31 cellular contexts compared by ENCODE assay signal in the genomic region with DNA sequence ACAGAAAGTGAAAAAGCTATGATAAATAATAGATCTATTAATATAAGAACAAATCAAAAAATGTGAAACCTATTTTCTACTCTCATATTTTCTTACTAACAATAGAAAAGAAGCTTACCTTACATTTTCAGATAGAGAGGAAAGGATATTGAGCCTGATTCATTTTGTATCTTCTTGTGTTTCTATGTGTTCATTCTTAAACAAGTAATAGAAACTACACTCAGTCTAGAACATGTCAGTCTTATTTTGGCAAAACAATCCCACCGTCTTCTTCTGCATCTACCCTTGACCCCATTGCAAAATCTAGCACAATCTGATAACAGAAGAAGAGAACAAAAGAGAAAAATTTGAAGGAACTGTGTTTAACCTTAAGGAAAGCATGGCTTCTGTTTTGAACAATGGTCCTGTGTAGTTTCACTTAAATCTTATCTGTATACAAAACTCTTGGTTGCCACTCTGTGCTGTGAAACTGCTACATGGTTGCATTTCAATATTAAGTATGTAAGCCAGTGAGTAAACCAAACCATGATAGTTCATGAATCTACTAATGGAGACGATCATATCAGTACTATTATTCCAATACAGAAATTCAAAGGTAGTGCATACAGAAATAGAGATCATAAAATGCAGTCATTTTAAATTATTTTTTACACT.
A peak's percentile ranks its signal among the peaks of the same experiment; 100 is the strongest.
DNase-seq lines count a peak whose midpoint lies in the region; ATAC-seq, FAIRE-seq and TF ChIP-seq lines count a peak whose summit lies in the region.
"Had no signal": no experiment of that assay in that cellular context is flagged by ENCODE, and none has a peak within 500 bp of the region (broad histone marks: within the 10 kb centered on the region; RNA-seq: fewer than 3 reads in every experiment).

No MANE protein-coding gene starts in this region.

- H2AFZ ChIP-seq in HepG2 (ENCODE audit: low read length) = peak overlapping the region; percentile 50

- BruUV-seq in HepG2 (replicated peaks; lab: Mats Ljungman, UMichigan) = no TSS peak
- no TSS peak for BruUV-seq in MCF 10A (replicated peaks; lab: Mats Ljungman, UMichigan)

- no peak overlapping the region for H3K9ac ChIP-seq in HepG2 (ENCODE audit: insufficient read depth, low read depth, low read length)

- H3K9me3 Mint-ChIP-seq in MCF 10A (ENCODE audit: unreplicated experiment) = no peaks in the 10 kb centered on the region
- H3K9me3 Mint-ChIP-seq: CD4-positive, alpha-beta T cell; dendritic cell treated with granulocyte-macrophage colony-stimulating factor and Interleukin-4, amounts not matched to agents 40 ng/mL and 50 ng/mL, for 4 days; HFFc6 had no signal

- ATAC-seq in HepG2 = no peak
- no peak for ATAC-seq in right lobe of liver
- peak; percentile 70 for ATAC-seq in GM21528 (IDR thresholded peaks at IDR 0.05; ENCODE audit: low FRiP score, unreplicated experiment)
- ATAC-seq in HG02981 (IDR thresholded peaks at IDR 0.05; ENCODE audit: unreplicated experiment) = peak; percentile 55
- ATAC-seq: K562; naive thymus-derived CD8-positive, alpha-beta T cell; stimulated activated effector memory CD8-positive, alpha-beta T cell treated with anti-CD3 and anti-CD28 coated beads, Interleukin-12 subunit alpha, Interleukin-12 subunit beta, amount 100 ng/mL, for 72 hours; upper lobe of right lung had no signal

- H3K9me3 ChIP-seq in HepG2 (ENCODE audit: low read length) (no peaks in the 10 kb centered on the region), right lobe of liver (no peaks in the 10 kb centered on the region), testis (no peaks in the 10 kb centered on the region), BE2C (no peaks in the 10 kb centered on the region)
- H3K9me3 ChIP-seq: esophagus squamous epithelium, MG63, spleen, upper lobe of right lung had no signal

- H3K27me3 ChIP-seq in HepG2 (ENCODE audit: control insufficient read depth in 1 of 2, insufficient read depth in 2 of 2, low read length in 2 of 2) (no peaks in the 10 kb centered on the region), right lobe of liver (no peaks in the 10 kb centered on the region), testis (no peaks in the 10 kb centered on the region), BE2C (no peaks in the 10 kb centered on the region)
- H3K27me3 ChIP-seq: esophagus squamous epithelium, MG63, spleen, upper lobe of right lung had no signal

- H3K4me2 ChIP-seq in HepG2 (ENCODE audit: low read depth, low read length) = no peak overlapping the region

- no peak overlapping the region for H3K27ac Mint-ChIP-seq in MCF 10A (ENCODE audit: low read depth, unreplicated experiment)
- H3K27ac Mint-ChIP-seq: CD4-positive, alpha-beta T cell; dendritic cell treated with granulocyte-macrophage colony-stimulating factor and Interleukin-4, amounts not matched to agents 40 ng/mL and 50 ng/mL, for 4 days; HFFc6; naive thymus-derived CD8-positive, alpha-beta T cell; stimulated activated effector memory CD8-positive, alpha-beta T cell treated with anti-CD3 and anti-CD28 coated beads, Interleukin-12 subunit alpha, Interleukin-12 subunit beta, amount 100 ng/mL, for 72 hours had no signal

- TF ChIP-seq RAD21 in HepG2 (CRISPR knock-in tag; IDR thresholded peaks at IDR 0.05) = no peak

- H4K20me1 ChIP-seq in HepG2 (ENCODE audit: insufficient read depth, low read length) = no peaks in the 10 kb centered on the region

- no peaks in the 10 kb centered on the region for H3K36me3 Mint-ChIP-seq in MCF 10A (ENCODE audit: insufficient read depth, unreplicated experiment)
- H3K36me3 Mint-ChIP-seq: naive thymus-derived CD8-positive, alpha-beta T cell; stimulated activated effector memory CD8-positive, alpha-beta T cell treated with anti-CD3 and anti-CD28 coated beads, Interleukin-12 subunit alpha, Interleukin-12 subunit beta, amount 100 ng/mL, for 72 hours had no signal

- TF ChIP-seq EP300 in HepG2 (IDR thresholded peaks at IDR 0.05; ENCODE audit: low read depth in 2 of 2, low read length in 2 of 2) (no peak), HepG2 (CRISPR knock-in tag; IDR thresholded peaks at IDR 0.05; ENCODE audit: borderline replicate concordance) (no peak)

- peak overlapping the region; percentile 6 for H3K27ac ChIP-seq in HepG2 (ENCODE audit: extremely low read length, insufficient read depth, low read length)
- H3K27ac ChIP-seq in right lobe of liver = no peak overlapping the region
- peak overlapping the region; percentile 21 for H3K27ac ChIP-seq in testis
- H3K27ac ChIP-seq: 22Rv1, esophagus squamous epithelium, spleen, upper lobe of right lung had no signal

- in situ Hi-C loops in HepG2 (cut with HindIII; ENCODE audit: extremely low pct_ligation_motif_present, low pct_unique_long_range_greater_than_20kb) = no loop called here

- CTCF ChIA-PET in HepG2 (lab: Yijun Ruan, JAX; ENCODE audit: low intra/inter-chr PET ratio, low total read pairs) (no interaction called here), MCF 10A (lab: Yijun Ruan, JAX) (interaction anchor here (0.6 to 1.6 kb wide), 3 partner anchors 11 to 415 kb away, joined by 3 to 4 read pairs (median 3); no protein-coding TSS in a partner anchor)

- no peaks in the 10 kb centered on the region for H3K27me3 Mint-ChIP-seq in MCF 10A (ENCODE audit: insufficient read depth, unreplicated experiment)
- H3K27me3 Mint-ChIP-seq: CD4-positive, alpha-beta T cell had no signal

- no peaks in the 10 kb centered on the region for H3K4me1 Mint-ChIP-seq in MCF 10A (ENCODE audit: insufficient read depth, unreplicated experiment)
- H3K4me1 Mint-ChIP-seq: naive thymus-derived CD8-positive, alpha-beta T cell; stimulated activated effector memory CD8-positive, alpha-beta T cell treated with anti-CD3 and anti-CD28 coated beads, Interleukin-12 subunit alpha, Interleukin-12 subunit beta, amount 100 ng/mL, for 72 hours had no signal

- intact Hi-C loops in HepG2 (cut with micrococcal nuclease; ENCODE audit: unreplicated experiment) = no loop called here
- intact Hi-C loops in right lobe of liver (cut with DNase I) = no loop called here
- intact Hi-C loops in testis (cut with DNase I; ENCODE audit: low total_unique reads) = no loop called here
- intact Hi-C loops in MCF 10A (cut with micrococcal nuclease) = no loop called here

- H3K36me3 ChIP-seq in HepG2 (replicated peaks in 1 of 2; ENCODE audit: control insufficient read depth in 1 of 2, insufficient read depth in 2 of 2, low read length in 2 of 2) = no peaks in the 10 kb centered on the region
- no peaks in the 10 kb centered on the region for H3K36me3 ChIP-seq in right lobe of liver
- no peaks in the 10 kb centered on the region for H3K36me3 ChIP-seq in testis (ENCODE audit: low read depth, missing control alignments)
- H3K36me3 ChIP-seq in BE2C = no peaks in the 10 kb centered on the region
- H3K36me3 ChIP-seq: esophagus squamous epithelium, MG63, spleen, upper lobe of right lung had no signal

- TF ChIP-seq CTCF in HepG2 (CRISPR knock-in tag; IDR thresholded peaks at IDR 0.05) (no peak), right lobe of liver (IDR thresholded peaks at IDR 0.05) (no peak), testis (IDR thresholded peaks at IDR 0.05) (no peak), MCF 10A (IDR thresholded peaks at IDR 0.05; ENCODE audit: unreplicated experiment) (no peak), BE2C (IDR thresholded peaks at IDR 0.05; ENCODE audit: low read depth, low read length) (no peak)

- WGBS in HepG2 (ENCODE audit: low lambda C conversion rate) = 78% methylated on average over 2 of the region's 2 CpGs
- 46% methylated on average over 2 of the region's 2 CpGs for WGBS in right lobe of liver (ENCODE audit: insufficient coverage, low coverage, low lambda C conversion rate, missing lambda C conversion rate)
- whole genome bisulfite sequencing in testis, 2 donors = 50 to 64% methylated on average over 2 of the region's 2 CpGs

- H3K79me2 ChIP-seq in HepG2 (ENCODE audit: insufficient read depth, low read length) = no peaks in the 10 kb centered on the region

- POLR2A ChIA-PET in HepG2 (lab: Yijun Ruan, JAX) = no interaction called here
- POLR2A ChIA-PET in MCF 10A (lab: Yijun Ruan, JAX) = no interaction called here

- no peak overlapping the region for H3K4me3 Mint-ChIP-seq in MCF 10A (ENCODE audit: unreplicated experiment)
- H3K4me3 Mint-ChIP-seq: CD4-positive, alpha-beta T cell; dendritic cell treated with granulocyte-macrophage colony-stimulating factor and Interleukin-4, amounts not matched to agents 40 ng/mL and 50 ng/mL, for 4 days; HFFc6; naive thymus-derived CD8-positive, alpha-beta T cell; stimulated activated effector memory CD8-positive, alpha-beta T cell treated with anti-CD3 and anti-CD28 coated beads, Interleukin-12 subunit alpha, Interleukin-12 subunit beta, amount 100 ng/mL, for 72 hours had no signal

- H3K4me3 ChIP-seq in HepG2 (replicated peaks in 1 of 3; ENCODE audit: insufficient read depth in 1 of 3, low read depth in 2 of 3, low read length in 3 of 3) (no peak overlapping the region), right lobe of liver (no peak overlapping the region), testis (no peak overlapping the region), BE2C (ENCODE audit: low read depth, low read length) (no peak overlapping the region)
- H3K4me3 ChIP-seq: esophagus squamous epithelium, K562, MG63, spleen, upper lobe of right lung had no signal

- no peak for FAIRE-seq in HepG2 (lab: Jason Lieb, UNC)
- FAIRE-seq: K562, RCC 7860 had no signal

- peaks cover 60% of the 10 kb centered on the region for H3K4me1 ChIP-seq in HepG2 (ENCODE audit: insufficient read depth, low read length)
- peaks cover 0 to 16% (median 7%) of the 10 kb centered on the region in 4 donors for H3K4me1 ChIP-seq in right lobe of liver
- no peaks in the 10 kb centered on the region for H3K4me1 ChIP-seq in testis
- no peaks in the 10 kb centered on the region for H3K4me1 ChIP-seq in BE2C
- H3K4me1 ChIP-seq: esophagus squamous epithelium, spleen, upper lobe of right lung had no signal

- TF ChIP-seq POLR2A in HepG2 (IDR thresholded peaks at IDR 0.05; ENCODE audit: insufficient read depth in 1 of 2, low read depth in 2 of 2, low read length in 2 of 2) = no peak
- no peak for TF ChIP-seq POLR2A in right lobe of liver (IDR thresholded peaks at IDR 0.05)
- TF ChIP-seq POLR2A in testis (IDR thresholded peaks at IDR 0.05) = no peak

- DNase-seq in HepG2 (ENCODE audit: low spot score) (no peak), right lobe of liver (no peak), testis (peak; percentile 38), MCF 10A (ENCODE audit: unreplicated experiment) (no peak), BE2C (no peak), UCSD-AML1 (lab: John Stamatoyannopoulos, UW; ENCODE audit: unreplicated experiment) (no peak)
- DNase-seq: activated CD4-positive, alpha-beta T cell treated with anti-CD3 and anti-CD28 coated beads, Interleukin-2, amount 50 U/mL, for 48 hours; activated CD8-positive, alpha-beta memory T cell treated with anti-CD3 and anti-CD28 coated beads, Interleukin-2, amount 50 U/mL, for 4 hours; activated naive CD4-positive, alpha-beta T cell treated with anti-CD3 and anti-CD28 coated beads, Interleukin-2, amount 50 U/mL, for 16 hours; amygdala; CD4-positive, alpha-beta T cell; esophagus squamous epithelium; HFFc6; islet precursor cell; MG63; midbrain; naive thymus-derived CD8-positive, alpha-beta T cell; NCI-H1417 treated with DMSO at 0.1 percent for 48 hours; NCI-H510A treated with DMSO at 0.1 percent for 48 hours; retina; spleen; stimulated activated CD4-positive, alpha-beta T cell treated with anti-CD3 and anti-CD28 coated beads, Interleukin-2, amount 100 ng/mL, for 48 hours; substantia nigra; upper lobe of right lung had no signal

TF ChIP-seq in HepG2, 621 proteins besides CTCF, POLR2A, EP300 and RAD21 (continues in another document):
- TF ChIP-seq CBFB (CRISPR knock-in tag; IDR thresholded peaks at IDR 0.05) = no peak

Comparison
In these comparisons a context has a peak if more than half of its experiments do, and no peak if none do; other contexts are left out.
1. H3K27ac ChIP-seq: peak in HepG2 (single experiment) and testis (2 of 2); none in right lobe of liver (0 of 3).
2. ATAC-seq: peak in GM21528 (single experiment) and HG02981 (single experiment); none in HepG2 (single experiment) and right lobe of liver (0 of 4).